ENCODE assay signal across 1 cellular context in genomic region chr6:24720131-24720603, GRCh38.
TF ChIP-seq lines count a peak whose summit lies in the region.

No MANE protein-coding gene starts in this region.

TF ChIP-seq in HEK293, 187 proteins besides CTCF, POLR2A, EP300 and RAD21 (continued from another document and continues in another):
- TF ChIP-seq ZNF488 (tag by site-specific recombination; IDR thresholded peaks at IDR 0.05) = no peak
- no peak for TF ChIP-seq ZNF26 (tag by site-specific recombination; IDR thresholded peaks at IDR 0.05)
- 0 out of 2 replicates have a peak, but pooled peaks have one; percentile 54 for TF ChIP-seq KLF17 (tag by site-specific recombination; IDR thresholded peaks at IDR 0.05)
- TF ChIP-seq KLF8 (tag by site-specific recombination; IDR thresholded peaks at IDR 0.05) = no peak
- no peak for TF ChIP-seq ZNF585B (tag by site-specific recombination; IDR thresholded peaks at IDR 0.05)
- no peak for TF ChIP-seq ZNF426 (tag by site-specific recombination; IDR thresholded peaks at IDR 0.05)
- no peak for TF ChIP-seq ZNF146 (tag by site-specific recombination; IDR thresholded peaks at IDR 0.05)
- TF ChIP-seq GLIS2 (tag by site-specific recombination; IDR thresholded peaks at IDR 0.05) = peak; percentile 12; the same call in 1 of the 2 replicates
- TF ChIP-seq ZNF112 (tag by site-specific recombination; IDR thresholded peaks at IDR 0.05) = no peak
- 0 out of 2 replicates have a peak, but pooled peaks have one; percentile 5 for TF ChIP-seq ZNF513 (tag by site-specific recombination; IDR thresholded peaks at IDR 0.05)
- no peak for TF ChIP-seq MYNN (tag by site-specific recombination; IDR thresholded peaks at IDR 0.05; ENCODE audit: borderline replicate concordance)
- TF ChIP-seq ZNF10 (tag by site-specific recombination; IDR thresholded peaks at IDR 0.05) = no peak
- peak; percentile 26; the same call in 1 of the 2 replicates for TF ChIP-seq ZNF223 (tag by site-specific recombination; IDR thresholded peaks at IDR 0.05)
- TF ChIP-seq SALL2 (tag by site-specific recombination; IDR thresholded peaks at IDR 0.05; ENCODE audit: borderline replicate concordance) = no peak
- TF ChIP-seq ZBTB21 (tag by site-specific recombination; IDR thresholded peaks at IDR 0.05) = no peak
- TF ChIP-seq ZNF324 (tag by site-specific recombination; IDR thresholded peaks at IDR 0.05) = peak; percentile 62
- no peak for TF ChIP-seq ZNF610 (tag by site-specific recombination; IDR thresholded peaks at IDR 0.05; ENCODE audit: borderline replicate concordance)
- no peak; the same call in 1 of the 2 replicates for TF ChIP-seq ZXDB (tag by site-specific recombination; IDR thresholded peaks at IDR 0.05)
- TF ChIP-seq GLI4 (tag by site-specific recombination; IDR thresholded peaks at IDR 0.05) = peak; percentile 55; the same call in 1 of the 2 replicates
- TF ChIP-seq ZNF114 (tag by site-specific recombination; IDR thresholded peaks at IDR 0.05) = no peak
- TF ChIP-seq RBAK (tag by site-specific recombination; IDR thresholded peaks at IDR 0.05) = no peak; the same call in 1 of the 2 replicates
- TF ChIP-seq ZNF704 (tag by site-specific recombination; IDR thresholded peaks at IDR 0.05) = no peak
- no peak for TF ChIP-seq ZNF174 (tag by site-specific recombination; IDR thresholded peaks at IDR 0.05)
- no peak for TF ChIP-seq ZNF266 (tag by site-specific recombination; IDR thresholded peaks at IDR 0.05; ENCODE audit: low read depth)
- no peak for TF ChIP-seq PRDM10 (tag by site-specific recombination; IDR thresholded peaks at IDR 0.05)
- TF ChIP-seq ZNF221 (tag by site-specific recombination; IDR thresholded peaks at IDR 0.05; ENCODE audit: borderline replicate concordance) = no peak
- no peak for TF ChIP-seq ZNF48 (tag by site-specific recombination; IDR thresholded peaks at IDR 0.05)
- no peak for TF ChIP-seq INSM2 (tag by site-specific recombination; IDR thresholded peaks at IDR 0.05)
- no peak for TF ChIP-seq ZNF580 (tag by site-specific recombination; IDR thresholded peaks at IDR 0.05)
- no peak for TF ChIP-seq ZNF660 (tag by site-specific recombination; IDR thresholded peaks at IDR 0.05)
- no peak for TF ChIP-seq SP7 (tag by site-specific recombination; IDR thresholded peaks at IDR 0.05)
- TF ChIP-seq ZFP3 (tag by site-specific recombination; IDR thresholded peaks at IDR 0.05; ENCODE audit: low read depth) = 0 out of 2 replicates have a peak, but pooled peaks have one; percentile 28
- peak; percentile 45; the same call in 1 of the 2 replicates for TF ChIP-seq ZBTB20 (tag by site-specific recombination; IDR thresholded peaks at IDR 0.05)
- TF ChIP-seq AEBP2 (tag by site-specific recombination; IDR thresholded peaks at IDR 0.05; ENCODE audit: borderline replicate concordance) = no peak
- no peak for TF ChIP-seq ZNF654 (tag by site-specific recombination; IDR thresholded peaks at IDR 0.05; ENCODE audit: low read depth)
- no peak for TF ChIP-seq ZBTB49 (tag by site-specific recombination; IDR thresholded peaks at IDR 0.05; ENCODE audit: low read depth)
- TF ChIP-seq ZNF747 (tag by site-specific recombination; IDR thresholded peaks at IDR 0.05) = no peak
- no peak for TF ChIP-seq PBX3 (CRISPR knock-in tag; IDR thresholded peaks at IDR 0.05)
- peak; percentile 49 for TF ChIP-seq ZBTB11 (tag by site-specific recombination; conservative IDR thresholded peaks at IDR 0.05; ENCODE audit: low read depth)
